1 cellular context compared by ENCODE assay signal in the genomic region with DNA sequence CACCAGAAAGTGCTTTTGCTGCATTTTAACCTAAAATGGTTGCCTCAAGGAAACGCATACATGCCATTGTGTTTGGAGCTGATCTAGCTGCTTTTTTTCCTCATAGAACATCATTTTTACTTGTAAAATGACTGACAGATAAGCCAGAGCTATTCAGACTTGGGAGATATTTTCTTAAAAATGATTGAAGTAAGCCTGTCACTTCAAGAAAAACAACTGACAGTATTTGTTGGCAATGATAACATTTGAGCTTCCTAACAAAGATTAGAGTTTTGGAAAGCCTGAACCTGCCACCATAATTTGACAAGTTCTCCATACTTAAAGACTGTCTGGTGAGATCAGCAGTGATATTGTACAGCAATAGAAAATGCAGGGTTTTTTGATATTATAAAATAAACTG.
TF ChIP-seq lines count a peak whose summit lies in the region.

No MANE protein-coding gene starts in this region.

TF ChIP-seq in neural cell, 6 proteins besides CTCF, POLR2A, EP300 and RAD21 (continued from another document):
- TF ChIP-seq REST (IDR thresholded peaks at IDR 0.05; ENCODE audit: borderline replicate concordance) (no peak), POLR2AphosphoS5 (IDR thresholded peaks at IDR 0.05) (no peak), SMC3 (conservative IDR thresholded peaks at IDR 0.05; ENCODE audit: poor library complexity) (no peak), MXI1 (conservative IDR thresholded peaks at IDR 0.05; ENCODE audit: poor library complexity, severe bottlenecking) (no peak), TAF1 (IDR thresholded peaks at IDR 0.05; ENCODE audit: low read depth) (no peak)
